In genomic region chr2:129748653-129749052, GRCh38 we compare ENCODE assay signal across 11 cellular contexts.
A peak's percentile ranks its signal among the peaks of the same experiment; 100 is the strongest.
DNase-seq lines count a peak whose midpoint lies in the region; ATAC-seq and TF ChIP-seq lines count a peak whose summit lies in the region.
"Had no signal": no experiment of that assay in that cellular context is flagged by ENCODE, and none has a peak within 500 bp of the region (broad histone marks: within the 10 kb centered on the region; RNA-seq: fewer than 3 reads in every experiment).

No MANE protein-coding gene starts in this region.

- no peak for ATAC-seq in activated CD4-positive, alpha-beta T cell treated with anti-CD3 and anti-CD28 coated beads for 36 hours
- ATAC-seq in effector memory CD8-positive, alpha-beta T cell (replicated peaks) = no peak

- H2BK5ac ChIP-seq in mesendoderm (ENCODE audit: low read length) = no peak overlapping the region

- no peaks in the 10 kb centered on the region for H3K9me3 Mint-ChIP-seq in activated CD4-positive, alpha-beta T cell treated with anti-CD3 and anti-CD28 coated beads for 36 hours (ENCODE audit: low read depth)
- peaks cover 0 to 10% of the 10 kb centered on the region in 2 donors for H3K9me3 Mint-ChIP-seq in effector memory CD8-positive, alpha-beta T cell

- H3K36me3 ChIP-seq in GM06990 (ENCODE audit: control insufficient read depth, insufficient read depth, low read length) (no peaks in the 10 kb centered on the region), mesendoderm (ENCODE audit: control insufficient read depth, insufficient read depth, low read length) (no peaks in the 10 kb centered on the region)

- H3K27ac Mint-ChIP-seq in activated CD4-positive, alpha-beta T cell treated with anti-CD3 and anti-CD28 coated beads for 36 hours = no peak overlapping the region
- H3K27ac Mint-ChIP-seq in effector memory CD8-positive, alpha-beta T cell = no peak overlapping the region

- no peak overlapping the region for H3K23ac ChIP-seq in mesendoderm (ENCODE audit: low read length)

- DNase-seq in GM06990 (ENCODE audit: extremely low read depth, insufficient read length) (no peak), SHP77 (lab: John Stamatoyannopoulos, UW) (peak; percentile 34 to 62), mesendoderm (peak; percentile 78), GM19240 (ENCODE audit: insufficient read length, low spot score) (no peak), foreskin melanocyte (no peak)
- DNase-seq in activated CD4-positive, alpha-beta T cell treated with anti-CD3 and anti-CD28 coated beads for 36 hours = no peak
- DNase-seq in effector memory CD8-positive, alpha-beta T cell = no peak
- DNase-seq: aorta, EL had no signal

- TF ChIP-seq CTCF in GM06990 (IDR thresholded peaks at IDR 0.05; ENCODE audit: insufficient read depth, low read length, poor library complexity, severe bottlenecking) (peak; percentile 32), LNCAP (IDR thresholded peaks at IDR 0.05) (peak; percentile 57)

- H3K56ac ChIP-seq in mesendoderm (ENCODE audit: low read length) = no peak overlapping the region

- H2AK5ac ChIP-seq in mesendoderm (ENCODE audit: low read length) = no peak overlapping the region

- POLR2A ChIA-PET in activated CD4-positive, alpha-beta T cell treated with anti-CD3 and anti-CD28 coated beads for 36 hours (lab: Charles Lee) = interaction anchor here (0.7 kb wide), 1 partner anchor 178 kb away, joined by 3 read pairs; no protein-coding TSS in a partner anchor

- no peaks in the 10 kb centered on the region for H3K79me2 ChIP-seq in mesendoderm (ENCODE audit: control insufficient read depth, insufficient read depth, low read length)

- no peaks in the 10 kb centered on the region for H3K4me1 Mint-ChIP-seq in activated CD4-positive, alpha-beta T cell treated with anti-CD3 and anti-CD28 coated beads for 36 hours
- no peaks in the 10 kb centered on the region for H3K4me1 Mint-ChIP-seq in effector memory CD8-positive, alpha-beta T cell (ENCODE audit: low read depth in 2 of 2)

- no peak overlapping the region for H2BK15ac ChIP-seq in mesendoderm (replicated peaks; ENCODE audit: low read depth)

- peaks cover 11% of the 10 kb centered on the region for H3K27me3 Mint-ChIP-seq in activated CD4-positive, alpha-beta T cell treated with anti-CD3 and anti-CD28 coated beads for 36 hours
- H3K27me3 Mint-ChIP-seq in effector memory CD8-positive, alpha-beta T cell = peaks cover 10 to 31% of the 10 kb centered on the region in 2 donors

- H3K18ac ChIP-seq in mesendoderm (ENCODE audit: low read length) = no peak overlapping the region

- no peak overlapping the region for H3K4me3 Mint-ChIP-seq in activated CD4-positive, alpha-beta T cell treated with anti-CD3 and anti-CD28 coated beads for 36 hours
- no peak overlapping the region for H3K4me3 Mint-ChIP-seq in effector memory CD8-positive, alpha-beta T cell

- no CpG with 5 or more reads among the region's 6 CpGs for WGBS in mesendoderm (ENCODE audit: extremely low coverage, insufficient coverage, low lambda C conversion rate)

- H3K27me3 ChIP-seq in GM06990 (replicated peaks; ENCODE audit: control insufficient read depth, insufficient read depth, low read length) = no peaks in the 10 kb centered on the region; the same call in 1 of the 2 replicates
- no peaks in the 10 kb centered on the region for H3K27me3 ChIP-seq in mesendoderm (ENCODE audit: insufficient read depth, low read length, poor library complexity)

- no peaks in the 10 kb centered on the region for H3K36me3 Mint-ChIP-seq in activated CD4-positive, alpha-beta T cell treated with anti-CD3 and anti-CD28 coated beads for 36 hours (ENCODE audit: low read depth)
- peaks cover 6% of the 10 kb centered on the region for H3K36me3 Mint-ChIP-seq in effector memory CD8-positive, alpha-beta T cell (ENCODE audit: insufficient read depth)

- no peak overlapping the region for H3K27ac ChIP-seq in mesendoderm (ENCODE audit: low read depth, low read length)
- H3K27ac ChIP-seq: SK-N-MC had no signal

- no peak overlapping the region for H4K5ac ChIP-seq in mesendoderm (ENCODE audit: low read length)

- no peak overlapping the region for H3K4ac ChIP-seq in mesendoderm (ENCODE audit: low read depth, low read length)

- H3K4me1 ChIP-seq in mesendoderm (ENCODE audit: control insufficient read depth, low read depth, low read length) = peaks cover 4% of the 10 kb centered on the region

- intact Hi-C loops in activated CD4-positive, alpha-beta T cell treated with anti-CD3 and anti-CD28 coated beads for 36 hours (cut with DNase I, micrococcal nuclease) = no loop called here

- no peak overlapping the region for H3K4me2 ChIP-seq in mesendoderm (ENCODE audit: low read length)

- CTCF ChIA-PET in activated CD4-positive, alpha-beta T cell treated with anti-CD3 and anti-CD28 coated beads for 36 hours (lab: Charles Lee) = no interaction called here

- H3K9ac ChIP-seq in mesendoderm (ENCODE audit: low read length) = no peak overlapping the region

- H3K4me3 ChIP-seq in GM06990 (replicated peaks; ENCODE audit: low read depth, low read length) (no peak overlapping the region), mesendoderm (ENCODE audit: low read length) (no peak overlapping the region)
- H3K4me3 ChIP-seq: SK-N-MC had no signal

- no peaks in the 10 kb centered on the region for H3K79me1 ChIP-seq in mesendoderm (ENCODE audit: low read length)

- no peak overlapping the region for H4K8ac ChIP-seq in mesendoderm (ENCODE audit: low read depth, low read length)

- H2BK120ac ChIP-seq in mesendoderm (ENCODE audit: low read depth, low read length) = no peak overlapping the region

Comparison
In these comparisons a context has a peak if more than half of its experiments do, and no peak if none do; other contexts are left out.
1. DNase-seq: peak in SHP77 (2 of 2) and mesendoderm (single experiment); none in GM06990 (single experiment), GM19240 (single experiment), activated CD4-positive, alpha-beta T cell treated with anti-CD3 and anti-CD28 coated beads for 36 hours (single experiment), foreskin melanocyte (single experiment) and effector memory CD8-positive, alpha-beta T cell (0 of 3).